Comparison of ENCODE assay signal across 27 cellular contexts in the genomic region with DNA sequence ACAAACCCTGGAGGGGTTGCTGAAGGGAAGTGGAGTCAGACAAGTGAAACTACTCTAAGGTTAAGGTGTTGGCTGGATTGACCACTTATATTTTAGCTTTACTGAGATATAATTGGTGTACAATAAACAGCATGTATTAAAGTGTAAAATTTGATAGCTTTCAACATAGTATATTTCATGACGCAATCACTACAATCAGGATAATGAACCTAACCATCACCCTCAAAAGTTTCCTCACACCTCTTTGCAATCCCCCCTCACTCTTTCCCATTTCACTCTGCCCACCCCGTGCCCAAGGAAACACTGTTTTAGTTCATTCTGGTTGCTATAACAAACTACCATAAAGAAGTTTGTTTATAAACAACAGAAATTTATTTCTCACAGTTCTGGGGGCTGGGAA.
"Had no signal": no experiment of that assay in that cellular context is flagged by ENCODE, and none has a peak within 500 bp of the region (broad histone marks: within the 10 kb centered on the region; RNA-seq: fewer than 3 reads in every experiment).

No MANE protein-coding gene starts in this region.

- H3K4me1 ChIP-seq: colonic mucosa, esophagus muscularis mucosa, esophagus squamous epithelium, foreskin keratinocyte, gastrocnemius medialis, gastroesophageal sphincter, heart left ventricle, heart right ventricle had no signal

- H3K27me3 ChIP-seq: colonic mucosa, dorsolateral prefrontal cortex, esophagus muscularis mucosa, esophagus squamous epithelium, foreskin keratinocyte, gastrocnemius medialis, gastroesophageal sphincter, heart left ventricle, heart right ventricle had no signal

- DNase-seq: colonic mucosa; cortex of kidney; dermis blood vessel endothelial cell; dorsolateral prefrontal cortex; effector CD4-positive, alpha-beta T cell; effector memory CD4-positive, alpha-beta T cell; effector memory CD8-positive, alpha-beta T cell; erythroblast; esophagus squamous epithelium; foreskin fibroblast; foreskin keratinocyte; foreskin melanocyte; gastrocnemius medialis; glutamatergic neuron; head of caudate nucleus; heart left ventricle; heart right ventricle had no signal

- H3K27me3 Mint-ChIP-seq: effector memory CD8-positive, alpha-beta T cell had no signal

- FAIRE-seq: colon, endometrium, endothelial cell of umbilical vein, frontal cortex had no signal

- H3K9me3 ChIP-seq: colonic mucosa, esophagus muscularis mucosa, esophagus squamous epithelium, gastrocnemius medialis, gastroesophageal sphincter had no signal

- H3K27ac Mint-ChIP-seq: dendritic cell treated with granulocyte-macrophage colony-stimulating factor and Interleukin-4, amounts not matched to agents 40 ng/mL and 50 ng/mL, for 4 days; effector memory CD8-positive, alpha-beta T cell had no signal

- ATAC-seq: effector memory CD8-positive, alpha-beta T cell; esophagus mucosa; foreskin keratinocyte; gastrocnemius medialis; gastroesophageal sphincter; heart left ventricle; heart right ventricle had no signal

- H3K4me3 ChIP-seq: colonic mucosa, coronary artery, dorsolateral prefrontal cortex, esophagus muscularis mucosa, esophagus squamous epithelium, gastrocnemius medialis, gastroesophageal sphincter, heart left ventricle, heart right ventricle had no signal

- H3K27ac ChIP-seq: colonic mucosa, coronary artery, dorsolateral prefrontal cortex, epithelial cell of prostate, esophagus muscularis mucosa, esophagus squamous epithelium, foreskin keratinocyte, gastrocnemius medialis, gastroesophageal sphincter, heart left ventricle, heart right ventricle had no signal

- H3K36me3 ChIP-seq: colonic mucosa, esophagus muscularis mucosa, esophagus squamous epithelium, gastrocnemius medialis, gastroesophageal sphincter, heart left ventricle, heart right ventricle had no signal

- H3K4me3 Mint-ChIP-seq: dendritic cell treated with granulocyte-macrophage colony-stimulating factor and Interleukin-4, amounts not matched to agents 40 ng/mL and 50 ng/mL, for 4 days; effector memory CD8-positive, alpha-beta T cell had no signal
